In the genomic region with DNA sequence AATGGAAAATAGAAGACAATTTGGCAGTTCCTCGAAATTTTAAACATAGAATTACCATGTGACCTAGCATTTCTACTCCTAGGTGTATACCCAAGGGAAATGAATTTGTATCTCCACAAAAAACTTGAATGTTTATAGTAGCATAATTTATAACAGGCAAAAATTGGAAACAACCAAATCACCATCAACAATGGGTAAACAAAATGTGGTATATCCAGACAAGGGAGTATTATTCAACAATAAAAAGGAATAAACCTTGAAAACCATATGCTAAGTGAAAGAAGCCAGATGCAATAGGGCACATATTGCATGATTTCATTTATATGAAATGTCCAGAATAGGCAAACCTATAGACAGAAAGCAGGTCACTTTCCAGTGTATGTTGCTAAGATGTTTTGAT, we compare ENCODE assay signal across 9 cellular contexts.
"Had no signal": no experiment of that assay in that cellular context is flagged by ENCODE, and none has a peak within 500 bp of the region (broad histone marks: within the 10 kb centered on the region; RNA-seq: fewer than 3 reads in every experiment).

No MANE protein-coding gene starts in this region.

- FAIRE-seq: HepG2 had no signal

- ATAC-seq: HCT116, HepG2 had no signal

- H3K9ac ChIP-seq: GM23248 had no signal

- H3K4me3 ChIP-seq: GM23248, HAP-1 had no signal

- H3K27ac ChIP-seq: GM23248, HL-60 had no signal

- H2AFZ ChIP-seq: GM23248 had no signal

- H3K36me3 ChIP-seq: HAP-1 had no signal

- H3K9me3 ChIP-seq: HAP-1 had no signal

- DNase-seq: GM23248, GOT3, H7, HFFc6, KBM-7 had no signal
